In genomic region chr12:52530366-52530765, GRCh38 we compare ENCODE assay signal across 18 cellular contexts. TPM values are rescaled to one million over a fixed set of nuclear protein-coding genes. Genes with fewer than 3 reads are reported as not detected.
DNase-seq lines count a peak whose midpoint lies in the region; ATAC-seq and TF ChIP-seq lines count a peak whose summit lies in the region.
"Had no signal": no experiment of that assay in that cellular context is flagged by ENCODE, and none has a peak within 500 bp of the region (broad histone marks: within the 10 kb centered on the region; RNA-seq: fewer than 3 reads in every experiment).

No MANE protein-coding gene starts in this region.

- H3K27me3 ChIP-seq in upper lobe of right lung: no peaks in the 10 kb centered on the region

- no peaks in the 10 kb centered on the region for H3K36me3 Mint-ChIP-seq in activated naive CD8-positive, alpha-beta T cell treated with anti-CD3 and anti-CD28 coated beads, Interleukin-2, amount 10 ng/mL, durations not matched to agents 7 days and 5 days
- H3K36me3 Mint-ChIP-seq in activated naive CD8-positive, alpha-beta T cell treated with anti-CD3 and anti-CD28 coated beads for 36 hours: no peaks in the 10 kb centered on the region
- H3K36me3 Mint-ChIP-seq in CD14-positive monocyte (no peaks in the 10 kb centered on the region), nephron progenitor cell (ENCODE audit: low read depth) (no peaks in the 10 kb centered on the region)

- H3K4me3 ChIP-seq in upper lobe of right lung: no peak overlapping the region

- no peaks in the 10 kb centered on the region for H3K36me3 ChIP-seq in upper lobe of right lung
- H3K36me3 ChIP-seq: BE2C had no signal

- CTCF ChIA-PET in RWPE1 (lab: Yijun Ruan, JAX): interaction anchor here (0.7 kb wide), 1 partner anchor 53 kb away, joined by 3 read pairs; no protein-coding TSS in a partner anchor

- no peak overlapping the region for H3K27ac Mint-ChIP-seq in activated naive CD8-positive, alpha-beta T cell treated with anti-CD3 and anti-CD28 coated beads, Interleukin-2, amount 10 ng/mL, durations not matched to agents 7 days and 5 days
- no peak overlapping the region for H3K27ac Mint-ChIP-seq in activated naive CD8-positive, alpha-beta T cell treated with anti-CD3 and anti-CD28 coated beads for 36 hours
- peak overlapping the region in 2 of 7 donors; percentile 46 to 66 for H3K27ac Mint-ChIP-seq in CD14-positive monocyte
- no peak overlapping the region for H3K27ac Mint-ChIP-seq in nephron progenitor cell
- H3K27ac Mint-ChIP-seq: CD4-positive, alpha-beta T cell; HFFc6 had no signal

- POLR2A ChIA-PET in activated naive CD8-positive, alpha-beta T cell treated with anti-CD3 and anti-CD28 coated beads, Interleukin-2, amount 10 ng/mL, durations not matched to agents 7 days and 5 days (lab: Charles Lee): no interaction called here
- POLR2A ChIA-PET in RWPE1 (lab: Yijun Ruan, JAX; ENCODE audit: low non-redundant PET): no interaction called here

- no peak for TF ChIP-seq CTCF in CD14-positive monocyte (IDR thresholded peaks at IDR 0.05)
- TF ChIP-seq CTCF in RWPE1 (conservative IDR thresholded peaks at IDR 0.05; ENCODE audit: low read depth): no peak
- no peak for TF ChIP-seq CTCF in upper lobe of right lung (IDR thresholded peaks at IDR 0.05)
- TF ChIP-seq CTCF in nephron progenitor cell (IDR thresholded peaks at IDR 0.05): no peak

- H3K27ac ChIP-seq in RWPE1 (peak overlapping the region; percentile 13; the same call in 1 of the 2 replicates), upper lobe of right lung (no peak overlapping the region)
- H3K27ac ChIP-seq: HL-60 had no signal

- no peaks in the 10 kb centered on the region for H3K4me1 ChIP-seq in upper lobe of right lung
- H3K4me1 ChIP-seq: BE2C, Caco-2 had no signal

- no peaks in the 10 kb centered on the region for H3K9me3 Mint-ChIP-seq in activated naive CD8-positive, alpha-beta T cell treated with anti-CD3 and anti-CD28 coated beads, Interleukin-2, amount 10 ng/mL, durations not matched to agents 7 days and 5 days
- no peaks in the 10 kb centered on the region for H3K9me3 Mint-ChIP-seq in activated naive CD8-positive, alpha-beta T cell treated with anti-CD3 and anti-CD28 coated beads for 36 hours
- H3K9me3 Mint-ChIP-seq in CD14-positive monocyte (peaks cover 0 to 1% (median 0%) of the 10 kb centered on the region in 7 donors), nephron progenitor cell (no peaks in the 10 kb centered on the region)
- H3K9me3 Mint-ChIP-seq: CD4-positive, alpha-beta T cell; HFFc6 had no signal

- no peak overlapping the region for H3K4me3 Mint-ChIP-seq in activated naive CD8-positive, alpha-beta T cell treated with anti-CD3 and anti-CD28 coated beads, Interleukin-2, amount 10 ng/mL, durations not matched to agents 7 days and 5 days
- no peak overlapping the region for H3K4me3 Mint-ChIP-seq in activated naive CD8-positive, alpha-beta T cell treated with anti-CD3 and anti-CD28 coated beads for 36 hours
- H3K4me3 Mint-ChIP-seq in CD14-positive monocyte (no peak overlapping the region), nephron progenitor cell (no peak overlapping the region)
- H3K4me3 Mint-ChIP-seq: CD4-positive, alpha-beta T cell; HFFc6 had no signal

- DNase-seq in activated naive CD8-positive, alpha-beta T cell treated with anti-CD3 and anti-CD28 coated beads, Interleukin-2, amount 10 ng/mL, durations not matched to agents 7 days and 5 days: peak; percentile 15
- no peak for DNase-seq in activated naive CD8-positive, alpha-beta T cell treated with anti-CD3 and anti-CD28 coated beads for 36 hours
- DNase-seq in CD14-positive monocyte (ENCODE audit: low spot score) (peak; percentile 20), RWPE1 (ENCODE audit: low spot score) (no peak), upper lobe of right lung (peak; percentile 48), nephron progenitor cell (no peak)
- DNase-seq: ACHN, BE2C, C1 segment of cervical spinal cord, Caco-2, GOT3, H7, HFFc6 had no signal

- H3K4me1 Mint-ChIP-seq in activated naive CD8-positive, alpha-beta T cell treated with anti-CD3 and anti-CD28 coated beads, Interleukin-2, amount 10 ng/mL, durations not matched to agents 7 days and 5 days: peaks cover 10% of the 10 kb centered on the region
- H3K4me1 Mint-ChIP-seq in activated naive CD8-positive, alpha-beta T cell treated with anti-CD3 and anti-CD28 coated beads for 36 hours: peaks cover 6% of the 10 kb centered on the region
- H3K4me1 Mint-ChIP-seq in CD14-positive monocyte: peaks cover 14% of the 10 kb centered on the region
- H3K4me1 Mint-ChIP-seq in nephron progenitor cell: peaks cover 6% of the 10 kb centered on the region

- peaks cover 8% of the 10 kb centered on the region for H3K27me3 Mint-ChIP-seq in activated naive CD8-positive, alpha-beta T cell treated with anti-CD3 and anti-CD28 coated beads, Interleukin-2, amount 10 ng/mL, durations not matched to agents 7 days and 5 days
- no peaks in the 10 kb centered on the region for H3K27me3 Mint-ChIP-seq in activated naive CD8-positive, alpha-beta T cell treated with anti-CD3 and anti-CD28 coated beads for 36 hours
- peaks cover 0 to 6% (median 0%) of the 10 kb centered on the region in 3 donors for H3K27me3 Mint-ChIP-seq in CD14-positive monocyte (ENCODE audit: low read depth in 3 of 3)
- H3K27me3 Mint-ChIP-seq in nephron progenitor cell (ENCODE audit: low read depth, poor library complexity): peaks cover 3% of the 10 kb centered on the region
- H3K27me3 Mint-ChIP-seq: CD4-positive, alpha-beta T cell had no signal

- intact Hi-C loops in CD14-positive monocyte (cut with micrococcal nuclease): no loop called here
- intact Hi-C loops in upper lobe of right lung (cut with DNase I): no loop called here

- ATAC-seq in activated naive CD8-positive, alpha-beta T cell treated with anti-CD3 and anti-CD28 coated beads, Interleukin-2, amount 10 ng/mL, durations not matched to agents 7 days and 5 days (ENCODE audit: low read depth): no peak
- no peak for ATAC-seq in upper lobe of right lung
- no peak for ATAC-seq in GM19397 (IDR thresholded peaks at IDR 0.05; ENCODE audit: unreplicated experiment)
- ATAC-seq: HCT116 had no signal

- no peaks in the 10 kb centered on the region for H3K9me3 ChIP-seq in upper lobe of right lung
- H3K9me3 ChIP-seq: BE2C, Caco-2 had no signal

RNA-seq across cellular contexts. Expression of gene KRT5, which starts 10.2 kb away (rescaled TPM):
- not detected for total RNA-seq in activated naive CD8-positive, alpha-beta T cell treated with anti-CD3 and anti-CD28 coated beads, Interleukin-2, amount 10 ng/mL, durations not matched to agents 7 days and 5 days
- total RNA-seq in activated naive CD8-positive, alpha-beta T cell treated with anti-CD3 and anti-CD28 coated beads for 36 hours: not detected
- not detected for polyA plus RNA-seq in CD14-positive monocyte
- 8.8 TPM for total RNA-seq in upper lobe of right lung
- total RNA-seq: H7, HFFc6, HT1080 had no signal

RNA-seq across cellular contexts. Expression of gene KRT71, which starts 22.6 kb away (rescaled TPM):
- not detected for total RNA-seq in activated naive CD8-positive, alpha-beta T cell treated with anti-CD3 and anti-CD28 coated beads, Interleukin-2, amount 10 ng/mL, durations not matched to agents 7 days and 5 days
- total RNA-seq in activated naive CD8-positive, alpha-beta T cell treated with anti-CD3 and anti-CD28 coated beads for 36 hours: not detected
- not detected for polyA plus RNA-seq in CD14-positive monocyte
- not detected for total RNA-seq in upper lobe of right lung
- total RNA-seq: CD4-positive, alpha-beta T cell; H7; HFFc6; HT1080 had no signal

RNA-seq across cellular contexts. Expression of gene KRT6A, which starts 37.3 kb away (rescaled TPM):
- total RNA-seq in activated naive CD8-positive, alpha-beta T cell treated with anti-CD3 and anti-CD28 coated beads, Interleukin-2, amount 10 ng/mL, durations not matched to agents 7 days and 5 days: not detected
- total RNA-seq in activated naive CD8-positive, alpha-beta T cell treated with anti-CD3 and anti-CD28 coated beads for 36 hours: not detected
- not detected for polyA plus RNA-seq in CD14-positive monocyte
- 3.0 TPM for total RNA-seq in upper lobe of right lung
- total RNA-seq: CD4-positive, alpha-beta T cell; H7; HFFc6; HT1080 had no signal

RNA-seq across cellular contexts. Expression of gene KRT74, which starts 43.3 kb away (rescaled TPM):
- not detected for total RNA-seq in activated naive CD8-positive, alpha-beta T cell treated with anti-CD3 and anti-CD28 coated beads, Interleukin-2, amount 10 ng/mL, durations not matched to agents 7 days and 5 days
- total RNA-seq in activated naive CD8-positive, alpha-beta T cell treated with anti-CD3 and anti-CD28 coated beads for 36 hours: not detected
- not detected for polyA plus RNA-seq in CD14-positive monocyte
- total RNA-seq in upper lobe of right lung: not detected
- total RNA-seq: Caco-2, H7, HFFc6, HT1080 had no signal

RNA-seq across cellular contexts. Expression of gene KRT6C, which starts 56.8 kb away (rescaled TPM):
- not detected for total RNA-seq in activated naive CD8-positive, alpha-beta T cell treated with anti-CD3 and anti-CD28 coated beads, Interleukin-2, amount 10 ng/mL, durations not matched to agents 7 days and 5 days
- total RNA-seq in activated naive CD8-positive, alpha-beta T cell treated with anti-CD3 and anti-CD28 coated beads for 36 hours: not detected
- not detected for polyA plus RNA-seq in CD14-positive monocyte
- not detected for total RNA-seq in upper lobe of right lung
- total RNA-seq: Caco-2; CD4-positive, alpha-beta T cell; H7; HFFc6; HT1080 had no signal

Comparison
In these comparisons a context has a peak if more than half of its experiments do, and no peak if none do; other contexts are left out.
1. DNase-seq: peak in activated naive CD8-positive, alpha-beta T cell treated with anti-CD3 and anti-CD28 coated beads, Interleukin-2, amount 10 ng/mL, durations not matched to agents 7 days and 5 days (single experiment), CD14-positive monocyte (single experiment) and upper lobe of right lung (single experiment); none in activated naive CD8-positive, alpha-beta T cell treated with anti-CD3 and anti-CD28 coated beads for 36 hours (single experiment), RWPE1 (single experiment) and nephron progenitor cell (single experiment).